Comparison of ENCODE assay signal across 1 cellular context in the genomic region with DNA sequence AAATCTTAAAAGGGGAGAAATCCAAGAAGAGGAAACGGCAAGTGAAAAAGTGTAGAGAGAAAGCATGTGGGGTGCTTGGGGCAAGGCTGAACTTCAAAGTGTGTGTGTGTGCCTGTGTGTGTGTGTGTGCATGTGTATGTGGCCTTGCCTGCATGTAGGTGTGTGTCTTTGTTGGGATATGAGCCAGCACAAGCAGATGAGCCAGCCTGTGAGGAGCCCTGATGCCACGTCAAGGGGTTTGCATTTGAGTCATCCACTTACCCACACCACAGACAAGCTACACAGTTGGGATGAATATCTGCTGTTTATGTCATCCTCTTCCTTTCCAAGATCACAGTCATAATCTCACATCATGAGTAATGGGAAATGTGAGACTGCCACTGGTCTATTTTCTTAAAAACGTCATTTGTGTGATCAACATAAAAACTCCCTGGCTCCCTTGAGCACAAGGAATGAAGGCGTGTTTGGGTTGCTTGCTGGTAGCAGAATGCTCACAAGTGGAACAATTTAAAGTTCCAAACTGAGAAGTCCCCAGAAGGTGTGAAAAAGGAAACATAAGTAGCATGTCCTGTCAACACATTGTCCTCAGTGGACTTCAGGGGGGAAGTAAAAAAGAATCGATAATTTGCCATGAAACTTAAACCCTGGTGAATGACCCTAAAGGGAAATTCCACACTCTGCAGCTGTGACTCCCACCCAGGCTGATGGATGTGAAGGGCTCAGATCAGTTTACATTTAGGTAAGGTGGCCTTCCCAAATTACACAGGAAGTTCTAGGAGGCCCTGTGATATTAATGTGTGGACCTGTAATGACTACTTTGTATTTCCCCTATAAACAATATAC.
TF ChIP-seq lines count a peak whose summit lies in the region.

No MANE protein-coding gene starts in this region.

TF ChIP-seq in HCT116, 20 proteins besides CTCF, POLR2A, EP300 and RAD21 (continued from another document):
- TF ChIP-seq, protein P1, sequence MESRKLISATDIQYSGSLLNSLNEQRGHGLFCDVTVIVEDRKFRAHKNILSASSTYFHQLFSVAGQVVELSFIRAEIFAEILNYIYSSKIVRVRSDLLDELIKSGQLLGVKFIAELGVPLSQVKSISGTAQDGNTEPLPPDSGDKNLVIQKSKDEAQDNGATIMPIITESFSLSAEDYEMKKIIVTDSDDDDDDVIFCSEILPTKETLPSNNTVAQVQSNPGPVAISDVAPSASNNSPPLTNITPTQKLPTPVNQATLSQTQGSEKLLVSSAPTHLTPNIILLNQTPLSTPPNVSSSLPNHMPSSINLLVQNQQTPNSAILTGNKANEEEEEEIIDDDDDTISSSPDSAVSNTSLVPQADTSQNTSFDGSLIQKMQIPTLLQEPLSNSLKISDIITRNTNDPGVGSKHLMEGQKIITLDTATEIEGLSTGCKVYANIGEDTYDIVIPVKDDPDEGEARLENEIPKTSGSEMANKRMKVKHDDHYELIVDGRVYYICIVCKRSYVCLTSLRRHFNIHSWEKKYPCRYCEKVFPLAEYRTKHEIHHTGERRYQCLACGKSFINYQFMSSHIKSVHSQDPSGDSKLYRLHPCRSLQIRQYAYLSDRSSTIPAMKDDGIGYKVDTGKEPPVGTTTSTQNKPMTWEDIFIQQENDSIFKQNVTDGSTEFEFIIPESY (IDR thresholded peaks at IDR 0.05; ENCODE audit: extremely low read depth, insufficient replicate concordance, low read length) = no peak
- no peak for TF ChIP-seq EGR1 (IDR thresholded peaks at IDR 0.05; ENCODE audit: low read depth)
- TF ChIP-seq, protein P2, sequence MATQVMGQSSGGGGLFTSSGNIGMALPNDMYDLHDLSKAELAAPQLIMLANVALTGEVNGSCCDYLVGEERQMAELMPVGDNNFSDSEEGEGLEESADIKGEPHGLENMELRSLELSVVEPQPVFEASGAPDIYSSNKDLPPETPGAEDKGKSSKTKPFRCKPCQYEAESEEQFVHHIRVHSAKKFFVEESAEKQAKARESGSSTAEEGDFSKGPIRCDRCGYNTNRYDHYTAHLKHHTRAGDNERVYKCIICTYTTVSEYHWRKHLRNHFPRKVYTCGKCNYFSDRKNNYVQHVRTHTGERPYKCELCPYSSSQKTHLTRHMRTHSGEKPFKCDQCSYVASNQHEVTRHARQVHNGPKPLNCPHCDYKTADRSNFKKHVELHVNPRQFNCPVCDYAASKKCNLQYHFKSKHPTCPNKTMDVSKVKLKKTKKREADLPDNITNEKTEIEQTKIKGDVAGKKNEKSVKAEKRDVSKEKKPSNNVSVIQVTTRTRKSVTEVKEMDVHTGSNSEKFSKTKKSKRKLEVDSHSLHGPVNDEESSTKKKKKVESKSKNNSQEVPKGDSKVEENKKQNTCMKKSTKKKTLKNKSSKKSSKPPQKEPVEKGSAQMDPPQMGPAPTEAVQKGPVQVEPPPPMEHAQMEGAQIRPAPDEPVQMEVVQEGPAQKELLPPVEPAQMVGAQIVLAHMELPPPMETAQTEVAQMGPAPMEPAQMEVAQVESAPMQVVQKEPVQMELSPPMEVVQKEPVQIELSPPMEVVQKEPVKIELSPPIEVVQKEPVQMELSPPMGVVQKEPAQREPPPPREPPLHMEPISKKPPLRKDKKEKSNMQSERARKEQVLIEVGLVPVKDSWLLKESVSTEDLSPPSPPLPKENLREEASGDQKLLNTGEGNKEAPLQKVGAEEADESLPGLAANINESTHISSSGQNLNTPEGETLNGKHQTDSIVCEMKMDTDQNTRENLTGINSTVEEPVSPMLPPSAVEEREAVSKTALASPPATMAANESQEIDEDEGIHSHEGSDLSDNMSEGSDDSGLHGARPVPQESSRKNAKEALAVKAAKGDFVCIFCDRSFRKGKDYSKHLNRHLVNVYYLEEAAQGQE (IDR thresholded peaks at IDR 0.05; ENCODE audit: low read depth) = no peak
- TF ChIP-seq ZFX (IDR thresholded peaks at IDR 0.05) = no peak
- peak; percentile 40; the same call in 1 of the 2 replicates for TF ChIP-seq POLR2AphosphoS5 (IDR thresholded peaks at IDR 0.05; ENCODE audit: low read depth, low read length)
- TF ChIP-seq EZH2phosphoT487 (IDR thresholded peaks at IDR 0.05; ENCODE audit: borderline replicate concordance) = no peak
- peak; percentile 68; the same call in 1 of the 2 replicates for TF ChIP-seq JUND (IDR thresholded peaks at IDR 0.05)
- peak; percentile 52 for TF ChIP-seq TCF7L2 (IDR thresholded peaks at IDR 0.05; ENCODE audit: borderline replicate concordance, extremely low read depth, insufficient read depth, insufficient read length)
- no peak for TF ChIP-seq CEBPB (IDR thresholded peaks at IDR 0.05; ENCODE audit: low read depth)
- no peak for TF ChIP-seq YY1 (IDR thresholded peaks at IDR 0.05; ENCODE audit: extremely low read depth, insufficient replicate concordance, low read depth, low read length)
- TF ChIP-seq SIN3A (IDR thresholded peaks at IDR 0.05; ENCODE audit: low read depth) = no peak
- peak; percentile 53; the same call in 1 of the 2 replicates for TF ChIP-seq SP1 (IDR thresholded peaks at IDR 0.05; ENCODE audit: low read depth)
- no peak for TF ChIP-seq EZH2 (IDR thresholded peaks at IDR 0.05)
- no peak for TF ChIP-seq CBX3 (IDR thresholded peaks at IDR 0.05; ENCODE audit: low read depth)
- TF ChIP-seq ZNF274 (IDR thresholded peaks at IDR 0.05; ENCODE audit: low read depth, low read length) = no peak
- TF ChIP-seq, protein P3, sequence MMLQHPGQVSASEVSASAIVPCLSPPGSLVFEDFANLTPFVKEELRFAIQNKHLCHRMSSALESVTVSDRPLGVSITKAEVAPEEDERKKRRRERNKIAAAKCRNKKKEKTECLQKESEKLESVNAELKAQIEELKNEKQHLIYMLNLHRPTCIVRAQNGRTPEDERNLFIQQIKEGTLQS (IDR thresholded peaks at IDR 0.05) = no peak; the same call in 1 of the 2 replicates
